In genomic region chr20:50401587-50402343, GRCh38 we compare ENCODE assay signal across 18 cellular contexts.
"Had no signal": no experiment of that assay in that cellular context is flagged by ENCODE, and none has a peak within 500 bp of the region (broad histone marks: within the 10 kb centered on the region; RNA-seq: fewer than 3 reads in every experiment).

No MANE protein-coding gene starts in this region.

- H3K27ac ChIP-seq: colonic mucosa, parathyroid adenoma, SK-N-MC had no signal

- H3K36me3 Mint-ChIP-seq: naive B cell had no signal

- H2AFZ ChIP-seq: parathyroid adenoma had no signal

- H3K4me2 ChIP-seq: smooth muscle cell had no signal

- H3K9me3 ChIP-seq: colonic mucosa, tibial nerve had no signal

- H3K4me3 Mint-ChIP-seq: activated naive CD4-positive, alpha-beta T cell treated with anti-CD3 and anti-CD28 coated beads for 36 hours; activated T-helper 17 cell treated with anti-CD3 and anti-CD28 coated beads, Interleukin-2, amount 50 U/mL, for 72 hours; naive B cell had no signal

- H3K36me3 ChIP-seq: colonic mucosa, tibial nerve had no signal

- H3K27ac Mint-ChIP-seq: activated naive CD4-positive, alpha-beta T cell treated with anti-CD3 and anti-CD28 coated beads for 36 hours; activated T-helper 17 cell treated with anti-CD3 and anti-CD28 coated beads, Interleukin-2, amount 50 U/mL, for 72 hours had no signal

- H3K4me1 ChIP-seq: colonic mucosa had no signal

- H3K9me3 Mint-ChIP-seq: activated naive CD4-positive, alpha-beta T cell treated with anti-CD3 and anti-CD28 coated beads for 36 hours; activated T-helper 17 cell treated with anti-CD3 and anti-CD28 coated beads, Interleukin-2, amount 50 U/mL, for 72 hours; naive B cell had no signal

- DNase-seq: activated CD4-positive, alpha-beta T cell treated with anti-CD3 and anti-CD28 coated beads, Interleukin-2, amount 50 U/mL, for 48 hours; activated CD4-positive, CD25-positive, alpha-beta regulatory T cell treated with anti-CD3 and anti-CD28 coated beads, Interleukin-2, amount 50 U/mL, for 72 hours; activated naive CD4-positive, alpha-beta T cell treated with anti-CD3 and anti-CD28 coated beads for 36 hours; central memory CD4-positive, alpha-beta T cell; colonic mucosa; effector CD8-positive, alpha-beta T cell; foreskin fibroblast; left colon; mammary epithelial cell; naive B cell; retina; T-helper 1 cell; T1000 had no signal

- H3K4me3 ChIP-seq: colonic mucosa, SK-N-MC, smooth muscle cell, tibial nerve had no signal

- ATAC-seq: activated T-helper 17 cell treated with anti-CD3 and anti-CD28 coated beads, Interleukin-2, amount 50 U/mL, for 72 hours; left colon had no signal

- H3K9ac ChIP-seq: parathyroid adenoma had no signal

- H3K27me3 ChIP-seq: colonic mucosa, tibial nerve had no signal

- H3K4me1 Mint-ChIP-seq: activated T-helper 17 cell treated with anti-CD3 and anti-CD28 coated beads, Interleukin-2, amount 50 U/mL, for 72 hours; naive B cell had no signal
